ENCODE assay signal across 12 cellular contexts in genomic region chr5:102910240-102911226, GRCh38.
DNase-seq lines count a peak whose midpoint lies in the region; TF ChIP-seq lines count a peak whose summit lies in the region.
"Had no signal": no experiment of that assay in that cellular context is flagged by ENCODE, and none has a peak within 500 bp of the region (broad histone marks: within the 10 kb centered on the region; RNA-seq: fewer than 3 reads in every experiment).

No MANE protein-coding gene starts in this region.

- peak overlapping the region; percentile 26 for H3K4me2 ChIP-seq in osteoblast (ENCODE audit: insufficient read depth, low read length)

- DNase-seq in ELR (ENCODE audit: low read depth) (peak; percentile 90), NCI-H526 (lab: John Stamatoyannopoulos, UW) (peak; percentile 25 to 58), dermis blood vessel endothelial cell (peak; percentile 51), osteoblast (ENCODE audit: insufficient read length, low spot score, missing footprints) (no peak), NCI-H187 (lab: John Stamatoyannopoulos, UW) (no peak), GDM1 (lab: John Stamatoyannopoulos, UW) (no peak), globus pallidus (ENCODE audit: low spot score) (no peak)
- DNase-seq in stimulated activated CD4-positive, alpha-beta T cell treated with anti-CD3 and anti-CD28 coated beads, Interleukin-12 subunit alpha, Interleukin-12 subunit beta, amount 100 ng/mL, for 4 hours = no peak
- DNase-seq: activated naive CD4-positive, alpha-beta T cell treated with anti-CD3 and anti-CD28 coated beads, Interleukin-2, amount 10 ng/mL, durations not matched to agents 7 days and 5 days; Caco-2; NCI-H2081; stimulated activated naive CD8-positive, alpha-beta T cell treated with anti-CD3 and anti-CD28 coated beads, Interleukin-15, Interleukin-2, amounts not matched to agents 100 U/mL and 50 U/mL, for 24 hours had no signal

- no peaks in the 10 kb centered on the region for H3K9me3 ChIP-seq in osteoblast (ENCODE audit: low read depth, low read length)

- H3K4me3 ChIP-seq in osteoblast (ENCODE audit: insufficient read depth, low read length) = no peak overlapping the region

- H2AFZ ChIP-seq in osteoblast (ENCODE audit: low read length) = no peak overlapping the region

- H3K27me3 ChIP-seq in osteoblast (ENCODE audit: insufficient read depth, low read length) = no peaks in the 10 kb centered on the region

- peaks cover 29% of the 10 kb centered on the region for H3K4me1 ChIP-seq in osteoblast (ENCODE audit: insufficient read depth, low read length)
- H3K4me1 ChIP-seq: Caco-2 had no signal

- H3K79me2 ChIP-seq in osteoblast (ENCODE audit: insufficient read depth, low read length) = peaks cover 13% of the 10 kb centered on the region

- peaks cover 4% of the 10 kb centered on the region for H4K20me1 ChIP-seq in osteoblast (ENCODE audit: insufficient read depth, low read length)

- peak overlapping the region; percentile 33 for H3K27ac ChIP-seq in osteoblast (ENCODE audit: low read depth, low read length)

- no peaks in the 10 kb centered on the region for H3K36me3 ChIP-seq in osteoblast (ENCODE audit: insufficient read depth, low read length)

- no peak for TF ChIP-seq CTCF in osteoblast (IDR thresholded peaks at IDR 0.05; ENCODE audit: extremely low read depth, low read depth, low read length)

Comparison
In these comparisons a context has a peak if more than half of its experiments do, and no peak if none do; other contexts are left out.
1. DNase-seq: peak in ELR (single experiment), NCI-H526 (2 of 2) and dermis blood vessel endothelial cell (single experiment); none in osteoblast (single experiment), stimulated activated CD4-positive, alpha-beta T cell treated with anti-CD3 and anti-CD28 coated beads, Interleukin-12 subunit alpha, Interleukin-12 subunit beta, amount 100 ng/mL, for 4 hours (single experiment), NCI-H187 (0 of 2), GDM1 (single experiment) and globus pallidus (single experiment).